1 cellular context compared by ENCODE assay signal in the genomic region with DNA sequence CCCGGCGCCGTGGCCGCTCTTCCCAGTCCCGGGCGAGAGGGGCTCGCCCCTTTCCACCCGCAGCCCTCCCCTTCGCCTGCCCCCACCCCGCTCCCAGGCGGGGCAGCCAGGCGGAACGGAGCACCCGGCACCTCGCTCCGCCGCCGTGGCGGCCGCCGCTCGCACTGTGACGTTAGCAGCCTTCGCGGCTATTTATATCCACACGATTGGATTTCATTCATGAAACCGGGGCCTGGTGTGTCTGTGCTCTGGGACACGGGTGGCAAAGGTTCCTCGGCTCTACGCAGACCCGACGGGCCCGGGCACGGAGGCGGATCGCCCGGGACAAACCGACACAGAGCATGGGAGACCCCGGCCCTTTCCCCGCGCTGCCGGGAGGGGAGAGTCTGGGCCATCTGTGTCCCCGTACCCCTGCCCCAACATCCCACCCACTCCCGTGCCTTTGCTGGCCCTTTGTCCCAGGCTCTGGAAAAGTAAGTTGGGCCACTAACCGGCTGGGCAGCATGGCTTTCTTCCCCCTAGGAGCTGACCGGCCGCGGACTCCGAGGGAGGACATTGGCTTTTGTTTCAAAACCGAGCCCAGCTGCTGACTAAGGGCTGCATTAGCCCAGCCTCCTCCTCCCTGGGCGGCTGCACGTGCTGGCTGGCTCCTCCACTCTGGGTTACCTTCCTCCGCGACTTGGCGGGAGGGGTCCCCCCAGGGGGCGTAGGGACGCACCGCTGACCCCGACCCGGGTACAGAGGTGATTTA.
TF ChIP-seq lines count a peak whose summit lies in the region.

RHOBTB1 (minus strand) TSS at position 27 of the 751 bp plus-strand sequence. CDS start 32,643 bp downstream, outside the sequence.

TF ChIP-seq in K562, 482 proteins besides CTCF, POLR2A, EP300 and RAD21 (continued from another document and continues in another):
- TF ChIP-seq, protein P1, sequence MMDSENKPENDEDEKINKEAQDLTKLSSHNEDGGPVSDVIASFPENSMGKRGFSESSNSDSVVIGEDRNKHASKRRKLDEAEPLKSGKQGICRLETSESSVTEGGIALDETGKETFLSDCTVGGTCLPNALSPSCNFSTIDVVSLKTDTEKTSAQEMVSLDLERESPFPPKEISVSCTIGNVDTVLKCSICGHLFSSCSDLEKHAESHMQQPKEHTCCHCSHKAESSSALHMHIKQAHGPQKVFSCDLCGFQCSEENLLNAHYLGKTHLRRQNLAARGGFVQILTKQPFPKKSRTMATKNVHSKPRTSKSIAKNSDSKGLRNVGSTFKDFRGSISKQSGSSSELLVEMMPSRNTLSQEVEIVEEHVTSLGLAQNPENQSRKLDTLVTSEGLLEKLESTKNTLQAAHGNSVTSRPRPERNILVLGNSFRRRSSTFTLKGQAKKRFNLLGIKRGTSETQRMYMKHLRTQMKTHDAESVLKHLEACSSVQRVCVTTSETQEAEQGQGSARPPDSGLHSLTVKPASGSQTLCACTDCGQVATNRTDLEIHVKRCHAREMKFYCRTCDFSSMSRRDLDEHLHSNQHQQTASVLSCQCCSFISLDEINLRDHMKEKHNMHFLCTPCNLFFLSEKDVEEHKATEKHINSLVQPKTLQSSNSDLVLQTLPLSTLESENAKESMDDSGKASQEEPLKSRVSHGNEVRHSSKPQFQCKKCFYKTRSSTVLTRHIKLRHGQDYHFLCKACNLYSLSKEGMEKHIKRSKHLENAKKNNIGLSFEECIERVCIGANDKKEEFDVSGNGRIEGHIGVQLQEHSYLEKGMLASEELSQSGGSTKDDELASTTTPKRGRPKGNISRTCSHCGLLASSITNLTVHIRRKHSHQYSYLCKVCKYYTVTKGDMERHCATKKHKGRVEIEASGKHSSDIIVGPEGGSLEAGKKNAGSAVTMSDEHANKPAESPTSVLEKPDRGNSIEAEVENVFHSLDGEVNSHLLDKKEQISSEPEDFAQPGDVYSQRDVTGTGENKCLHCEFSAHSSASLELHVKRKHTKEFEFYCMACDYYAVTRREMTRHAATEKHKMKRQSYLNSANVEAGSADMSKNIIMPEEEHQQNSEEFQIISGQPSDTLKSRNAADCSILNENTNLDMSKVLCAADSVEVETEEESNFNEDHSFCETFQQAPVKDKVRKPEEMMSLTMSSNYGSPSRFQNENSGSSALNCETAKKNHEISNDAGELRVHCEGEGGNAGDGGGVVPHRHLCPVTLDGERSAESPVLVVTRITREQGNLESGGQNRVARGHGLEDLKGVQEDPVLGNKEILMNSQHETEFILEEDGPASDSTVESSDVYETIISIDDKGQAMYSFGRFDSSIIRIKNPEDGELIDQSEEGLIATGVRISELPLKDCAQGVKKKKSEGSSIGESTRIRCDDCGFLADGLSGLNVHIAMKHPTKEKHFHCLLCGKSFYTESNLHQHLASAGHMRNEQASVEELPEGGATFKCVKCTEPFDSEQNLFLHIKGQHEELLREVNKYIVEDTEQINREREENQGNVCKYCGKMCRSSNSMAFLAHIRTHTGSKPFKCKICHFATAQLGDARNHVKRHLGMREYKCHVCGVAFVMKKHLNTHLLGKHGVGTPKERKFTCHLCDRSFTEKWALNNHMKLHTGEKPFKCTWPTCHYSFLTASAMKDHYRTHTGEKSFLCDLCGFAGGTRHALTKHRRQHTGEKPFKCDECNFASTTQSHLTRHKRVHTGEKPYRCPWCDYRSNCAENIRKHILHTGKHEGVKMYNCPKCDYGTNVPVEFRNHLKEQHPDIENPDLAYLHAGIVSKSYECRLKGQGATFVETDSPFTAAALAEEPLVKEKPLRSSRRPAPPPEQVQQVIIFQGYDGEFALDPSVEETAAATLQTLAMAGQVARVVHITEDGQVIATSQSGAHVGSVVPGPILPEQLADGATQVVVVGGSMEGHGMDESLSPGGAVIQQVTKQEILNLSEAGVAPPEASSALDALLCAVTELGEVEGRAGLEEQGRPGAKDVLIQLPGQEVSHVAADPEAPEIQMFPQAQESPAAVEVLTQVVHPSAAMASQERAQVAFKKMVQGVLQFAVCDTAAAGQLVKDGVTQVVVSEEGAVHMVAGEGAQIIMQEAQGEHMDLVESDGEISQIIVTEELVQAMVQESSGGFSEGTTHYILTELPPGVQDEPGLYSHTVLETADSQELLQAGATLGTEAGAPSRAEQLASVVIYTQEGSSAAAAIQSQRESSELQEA (IDR thresholded peaks at IDR 0.05; ENCODE audit: low read depth): peak; percentile 67
- TF ChIP-seq MXI1 (IDR thresholded peaks at IDR 0.05; ENCODE audit: low read depth, low read length): peak; percentile 34; the same call in 1 of the 2 replicates
- TF ChIP-seq SUPT5H (IDR thresholded peaks at IDR 0.05): peak; percentile 65; the same call in 1 of the 2 replicates
- TF ChIP-seq ETV6 (IDR thresholded peaks at IDR 0.05; ENCODE audit: borderline replicate concordance in 1 of 2, low read depth in 2 of 2, low read length in 1 of 2): no peak
- TF ChIP-seq ETV6 (CRISPR knock-in tag; IDR thresholded peaks at IDR 0.05; ENCODE audit: borderline replicate concordance): peak; percentile 62; the same call in 1 of the 2 replicates
- peak; percentile 63; the same call in 1 of the 2 replicates for TF ChIP-seq ZNF766 (CRISPR knock-in tag; conservative IDR thresholded peaks at IDR 0.05)
- peak; percentile 34 for TF ChIP-seq MAFK (IDR thresholded peaks at IDR 0.05; ENCODE audit: low read length)
- peak; percentile 34; the same call in 1 of the 2 replicates for TF ChIP-seq PML (IDR thresholded peaks at IDR 0.05; ENCODE audit: low read length)
- TF ChIP-seq DEAF1 (CRISPR knock-in tag; IDR thresholded peaks at IDR 0.05): no peak
- peak; percentile 35 for TF ChIP-seq MEIS2 (IDR thresholded peaks at IDR 0.05; ENCODE audit: partially characterized antibody)
- 0 out of 2 replicates have a peak, but pooled peaks have one; percentile 29 for TF ChIP-seq CTBP1 (IDR thresholded peaks at IDR 0.05; ENCODE audit: borderline replicate concordance)
- TF ChIP-seq MAX (CRISPR knock-in tag; IDR thresholded peaks at IDR 0.05): peak; percentile 79
- TF ChIP-seq IRF1 (CRISPR knock-in tag; IDR thresholded peaks at IDR 0.05; ENCODE audit: borderline replicate concordance): peak; percentile 28; the same call in 1 of the 2 replicates
- TF ChIP-seq, protein P2, sequence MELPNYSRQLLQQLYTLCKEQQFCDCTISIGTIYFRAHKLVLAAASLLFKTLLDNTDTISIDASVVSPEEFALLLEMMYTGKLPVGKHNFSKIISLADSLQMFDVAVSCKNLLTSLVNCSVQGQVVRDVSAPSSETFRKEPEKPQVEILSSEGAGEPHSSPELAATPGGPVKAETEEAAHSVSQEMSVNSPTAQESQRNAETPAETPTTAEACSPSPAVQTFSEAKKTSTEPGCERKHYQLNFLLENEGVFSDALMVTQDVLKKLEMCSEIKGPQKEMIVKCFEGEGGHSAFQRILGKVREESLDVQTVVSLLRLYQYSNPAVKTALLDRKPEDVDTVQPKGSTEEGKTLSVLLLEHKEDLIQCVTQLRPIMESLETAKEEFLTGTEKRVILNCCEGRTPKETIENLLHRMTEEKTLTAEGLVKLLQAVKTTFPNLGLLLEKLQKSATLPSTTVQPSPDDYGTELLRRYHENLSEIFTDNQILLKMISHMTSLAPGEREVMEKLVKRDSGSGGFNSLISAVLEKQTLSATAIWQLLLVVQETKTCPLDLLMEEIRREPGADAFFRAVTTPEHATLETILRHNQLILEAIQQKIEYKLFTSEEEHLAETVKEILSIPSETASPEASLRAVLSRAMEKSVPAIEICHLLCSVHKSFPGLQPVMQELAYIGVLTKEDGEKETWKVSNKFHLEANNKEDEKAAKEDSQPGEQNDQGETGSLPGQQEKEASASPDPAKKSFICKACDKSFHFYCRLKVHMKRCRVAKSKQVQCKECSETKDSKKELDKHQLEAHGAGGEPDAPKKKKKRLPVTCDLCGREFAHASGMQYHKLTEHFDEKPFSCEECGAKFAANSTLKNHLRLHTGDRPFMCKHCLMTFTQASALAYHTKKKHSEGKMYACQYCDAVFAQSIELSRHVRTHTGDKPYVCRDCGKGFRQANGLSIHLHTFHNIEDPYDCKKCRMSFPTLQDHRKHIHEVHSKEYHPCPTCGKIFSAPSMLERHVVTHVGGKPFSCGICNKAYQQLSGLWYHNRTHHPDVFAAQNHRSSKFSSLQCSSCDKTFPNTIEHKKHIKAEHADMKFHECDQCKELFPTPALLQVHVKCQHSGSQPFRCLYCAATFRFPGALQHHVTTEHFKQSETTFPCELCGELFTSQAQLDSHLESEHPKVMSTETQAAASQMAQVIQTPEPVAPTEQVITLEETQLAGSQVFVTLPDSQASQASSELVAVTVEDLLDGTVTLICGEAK (IDR thresholded peaks at IDR 0.05): peak; percentile 34; the same call in 1 of the 2 replicates
- TF ChIP-seq, protein P2 (CRISPR knock-in tag; IDR thresholded peaks at IDR 0.05): no peak
- TF ChIP-seq HMGN3 (IDR thresholded peaks at IDR 0.05; ENCODE audit: borderline replicate concordance, extremely low read depth, insufficient read length, low read depth, low read length): peak; percentile 59
- no peak for TF ChIP-seq E2F8 (IDR thresholded peaks at IDR 0.05; ENCODE audit: low read depth, partially characterized antibody)
- no peak for TF ChIP-seq NR2C1 (IDR thresholded peaks at IDR 0.05)
- 0 out of 2 replicates have a peak, but pooled peaks have one; percentile 11 for TF ChIP-seq NR2C1 (tag; IDR thresholded peaks at IDR 0.05)
- no peak for TF ChIP-seq WHSC1 (IDR thresholded peaks at IDR 0.05; ENCODE audit: low read length)
- TF ChIP-seq BRD9 (IDR thresholded peaks at IDR 0.05; ENCODE audit: low read depth, partially characterized antibody): peak; percentile 81
- peak; percentile 50 for TF ChIP-seq FIP1L1 (IDR thresholded peaks at IDR 0.05; ENCODE audit: low read depth, low read length, poor library complexity, severe bottlenecking)
- TF ChIP-seq NFE2L1 (tag; IDR thresholded peaks at IDR 0.05; ENCODE audit: borderline replicate concordance, low read depth): no peak
- no peak for TF ChIP-seq ARNT (IDR thresholded peaks at IDR 0.05)
